ENCODE assay signal across 8 cellular contexts in genomic region chr12:56193025-56193578, GRCh38. TPM values are rescaled to one million over a fixed set of nuclear protein-coding genes. Genes with fewer than 3 reads are reported as not detected.
DNase-seq lines count a peak whose midpoint lies in the region; ATAC-seq and TF ChIP-seq lines count a peak whose summit lies in the region.

No MANE protein-coding gene starts in this region.

- POLR2A ChIA-PET in RWPE1 (lab: Yijun Ruan, JAX; ENCODE audit: low non-redundant PET) = no interaction called here

- H3K27me3 ChIP-seq in MG63 = no peaks in the 10 kb centered on the region
- H3K27me3 ChIP-seq in upper lobe of left lung = no peaks in the 10 kb centered on the region

- H3K4me3 Mint-ChIP-seq in activated T-helper 17 cell treated with anti-CD3 and anti-CD28 coated beads, Interleukin-2, amount 50 U/mL, for 72 hours = peak overlapping the region; percentile 62
- peak overlapping the region; percentile 19 for H3K4me3 Mint-ChIP-seq in osteocyte (ENCODE audit: unreplicated experiment)

- peak; percentile 89 for DNase-seq in G401 (ENCODE audit: low spot score)
- peak; percentile 52 for DNase-seq in MG63
- DNase-seq in RWPE1 (ENCODE audit: low spot score) = peak; percentile 52
- peak; percentile 93 for DNase-seq in fibroblast of pulmonary artery (ENCODE audit: low read depth)
- peak; percentile 89 for DNase-seq in osteocyte (ENCODE audit: extremely low spot score, unreplicated experiment)
- peak in 1 of 2 donors; percentile 67 for DNase-seq in upper lobe of left lung

- H3K4me1 ChIP-seq in upper lobe of left lung = peaks cover 7 to 17% (median 13%) of the 10 kb centered on the region in 4 donors

- no peaks in the 10 kb centered on the region for H3K9me3 Mint-ChIP-seq in activated T-helper 17 cell treated with anti-CD3 and anti-CD28 coated beads, Interleukin-2, amount 50 U/mL, for 72 hours
- no peaks in the 10 kb centered on the region for H3K9me3 Mint-ChIP-seq in osteocyte (ENCODE audit: unreplicated experiment)

- H3K9me3 ChIP-seq in MG63 = no peaks in the 10 kb centered on the region
- no peaks in the 10 kb centered on the region for H3K9me3 ChIP-seq in upper lobe of left lung

- TF ChIP-seq POLR2A in upper lobe of left lung (IDR thresholded peaks at IDR 0.05) = no peak

- TF ChIP-seq CTCF in RWPE1 (conservative IDR thresholded peaks at IDR 0.05; ENCODE audit: low read depth) = peak; percentile 79
- TF ChIP-seq CTCF in fibroblast of pulmonary artery (IDR thresholded peaks at IDR 0.05; ENCODE audit: low read length, missing control alignments) = peak; percentile 83
- TF ChIP-seq CTCF in osteocyte (IDR thresholded peaks at IDR 0.05) = peak; percentile 83
- TF ChIP-seq CTCF in upper lobe of left lung (IDR thresholded peaks at IDR 0.05) = peak; percentile 80 to 88 (median 84)

- peak; percentile 23 for ATAC-seq in activated T-helper 17 cell treated with anti-CD3 and anti-CD28 coated beads, Interleukin-2, amount 50 U/mL, for 72 hours (replicated peaks)
- peak in 1 of 2 donors; percentile 36 for ATAC-seq in upper lobe of left lung (ENCODE audit: low FRiP score in 2 of 2)
- no peak for ATAC-seq in GM19351 (IDR thresholded peaks at IDR 0.05; ENCODE audit: unreplicated experiment)

- CTCF ChIA-PET in RWPE1 (lab: Yijun Ruan, JAX) = no interaction called here

- TF ChIP-seq EP300 in upper lobe of left lung (IDR thresholded peaks at IDR 0.05) = no peak

- H3K4me1 Mint-ChIP-seq in activated T-helper 17 cell treated with anti-CD3 and anti-CD28 coated beads, Interleukin-2, amount 50 U/mL, for 72 hours = peaks cover 25% of the 10 kb centered on the region
- H3K4me1 Mint-ChIP-seq in osteocyte (ENCODE audit: unreplicated experiment) = peaks cover 36% of the 10 kb centered on the region

- H3K36me3 ChIP-seq in MG63 (no peaks in the 10 kb centered on the region), upper lobe of left lung (no peaks in the 10 kb centered on the region)

- in situ Hi-C loops in G401 (cut with HindIII; ENCODE audit: low sequenced_read_pairs) = loop anchor here (5.0 kb wide), 1 partner anchor 76 kb away; the partner anchor contains the start of genes RPL41 and ZC3H10

- peaks cover 18% of the 10 kb centered on the region for H3K36me3 Mint-ChIP-seq in activated T-helper 17 cell treated with anti-CD3 and anti-CD28 coated beads, Interleukin-2, amount 50 U/mL, for 72 hours (ENCODE audit: low read depth)
- peaks cover 2% of the 10 kb centered on the region for H3K36me3 Mint-ChIP-seq in osteocyte (ENCODE audit: unreplicated experiment)

- H3K27ac ChIP-seq in RWPE1 (no peak overlapping the region), upper lobe of left lung (no peak overlapping the region)

- H3K27ac Mint-ChIP-seq in activated T-helper 17 cell treated with anti-CD3 and anti-CD28 coated beads, Interleukin-2, amount 50 U/mL, for 72 hours = peak overlapping the region; percentile 88
- peak overlapping the region; percentile 83 for H3K27ac Mint-ChIP-seq in osteocyte (ENCODE audit: unreplicated experiment)

- 53 to 56% methylated on average over 1 of the region's 1 CpG for WGBS in upper lobe of left lung, 2 donors

- no peak overlapping the region for H3K4me3 ChIP-seq in MG63
- no peak overlapping the region for H3K4me3 ChIP-seq in fibroblast of pulmonary artery (replicated peaks; ENCODE audit: low read depth, low read length)
- H3K4me3 ChIP-seq in upper lobe of left lung = no peak overlapping the region

- H3K27me3 Mint-ChIP-seq in activated T-helper 17 cell treated with anti-CD3 and anti-CD28 coated beads, Interleukin-2, amount 50 U/mL, for 72 hours = no peaks in the 10 kb centered on the region
- H3K27me3 Mint-ChIP-seq in osteocyte (ENCODE audit: unreplicated experiment) = no peaks in the 10 kb centered on the region

RNA-seq across cellular contexts. Expression of gene SMARCC2, which starts 3.8 kb away (rescaled TPM):
- total RNA-seq in G401 (2014; rRNA removed; shearing (Covaris generic)) = 10.5 and 18.4 TPM in 2 replicates
- total RNA-seq in MG63 (2014; rRNA removed; shearing (Covaris generic); ENCODE audit: low replicate concordance) = 10.6 and 14.8 TPM in 2 replicates
- total RNA-seq in activated T-helper 17 cell treated with anti-CD3 and anti-CD28 coated beads, Interleukin-2, amount 50 U/mL, for 72 hours = 100 to 1,000 TPM; 104 to 114 TPM
- 122 and 128 TPM in 2 replicates for total RNA-seq in osteocyte
- 100 to 1,000 TPM in 2 of 6 donors, 10 to 100 TPM in 4; 71.4 to 258 (median 93.9) TPM for total RNA-seq in upper lobe of left lung

RNA-seq across cellular contexts. Expression of gene RNF41, which starts 28.6 kb away (rescaled TPM):
- total RNA-seq in G401 (2014; rRNA removed; shearing (Covaris generic)) = 66.6 and 71.6 TPM in 2 replicates
- 51.6 and 107 TPM in 2 replicates for total RNA-seq in MG63 (2014; rRNA removed; shearing (Covaris generic); ENCODE audit: low replicate concordance)
- total RNA-seq in activated T-helper 17 cell treated with anti-CD3 and anti-CD28 coated beads, Interleukin-2, amount 50 U/mL, for 72 hours = 10 to 100 TPM; 31.4 to 33.0 TPM
- total RNA-seq in osteocyte (71.2 and 77.8 TPM in 2 replicates), upper lobe of left lung (10 to 100 TPM; 38.8 to 94.3 (median 62.1) TPM)

RNA-seq across cellular contexts. Expression of gene NABP2, which starts 31.0 kb away (rescaled TPM):
- total RNA-seq in G401 (2014; rRNA removed; shearing (Covaris generic)) = 20.2 and 33.0 TPM in 2 replicates
- 61.0 and 115 TPM in 2 replicates for total RNA-seq in MG63 (2014; rRNA removed; shearing (Covaris generic); ENCODE audit: low replicate concordance)
- total RNA-seq in activated T-helper 17 cell treated with anti-CD3 and anti-CD28 coated beads, Interleukin-2, amount 50 U/mL, for 72 hours = 10 to 100 TPM; 61.0 to 96.6 TPM
- total RNA-seq in osteocyte = 42.1 and 45.3 TPM in 2 replicates
- total RNA-seq in upper lobe of left lung = 10 to 100 TPM in 4 of 6 donors, 1 to 10 TPM in 2; 4.2 to 23.1 (median 17.6) TPM

RNA-seq across cellular contexts. Expression of gene MYL6, which starts 34.9 kb away (rescaled TPM):
- total RNA-seq in G401 (2014; rRNA removed; shearing (Covaris generic)) = 1,669 and 1,953 TPM in 2 replicates
- 1,658 and 1,845 TPM in 2 replicates for total RNA-seq in MG63 (2014; rRNA removed; shearing (Covaris generic); ENCODE audit: low replicate concordance)
- 1,000 to 10,000 TPM in 1 of 2 donors, 100 to 1,000 TPM in 1; 974 to 1,528 TPM for total RNA-seq in activated T-helper 17 cell treated with anti-CD3 and anti-CD28 coated beads, Interleukin-2, amount 50 U/mL, for 72 hours
- 1,490 and 1,549 TPM in 2 replicates for total RNA-seq in osteocyte
- total RNA-seq in upper lobe of left lung = 1,000 to 10,000 TPM in 5 of 6 donors, 100 to 1,000 TPM in 1; 665 to 1,935 (median 1,528) TPM

RNA-seq across cellular contexts. Expression of gene SLC39A5, which starts 36.7 kb away (rescaled TPM):
- not detected in 2 replicates for total RNA-seq in G401 (2014; rRNA removed; shearing (Covaris generic))
- not detected in 2 replicates for total RNA-seq in MG63 (2014; rRNA removed; shearing (Covaris generic); ENCODE audit: low replicate concordance)
- total RNA-seq in activated T-helper 17 cell treated with anti-CD3 and anti-CD28 coated beads, Interleukin-2, amount 50 U/mL, for 72 hours = under 1 TPM in 1 of 2 donors, not detected in 1; 0.41 TPM
- total RNA-seq in osteocyte = 0.81 TPM in 1 of 2 replicates, not detected in the other
- 1 to 10 TPM in 2 of 6 donors, under 1 TPM in 1, not detected in 3; 0.37 to 1.2 (median 1.1) TPM for total RNA-seq in upper lobe of left lung
